In the genomic region with DNA sequence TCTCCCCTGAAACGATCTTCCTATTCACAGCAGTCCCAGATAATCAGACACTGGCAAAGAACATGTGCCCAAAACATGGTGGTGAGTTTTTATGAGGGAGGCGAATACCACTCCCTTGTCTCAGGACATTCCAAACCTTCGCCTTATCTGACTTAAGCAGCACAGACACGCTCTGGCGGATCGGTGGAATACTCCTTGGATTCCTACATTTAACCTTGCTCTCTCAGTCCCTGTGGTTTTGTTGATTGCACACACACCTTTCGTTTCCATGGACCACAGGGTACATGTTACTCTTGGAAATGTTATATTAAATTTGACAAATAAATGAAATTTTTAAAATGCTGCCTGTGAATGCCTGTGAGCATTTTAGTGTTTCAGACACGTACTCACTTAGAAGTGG, we compare ENCODE assay signal across 22 cellular contexts.
"Had no signal": no experiment of that assay in that cellular context is flagged by ENCODE, and none has a peak within 500 bp of the region (broad histone marks: within the 10 kb centered on the region; RNA-seq: fewer than 3 reads in every experiment).

No MANE protein-coding gene starts in this region.

- H3K4me3 ChIP-seq: body of pancreas, heart left ventricle, left lung, mucosa of descending colon, skin epidermis, tibial artery, vagina had no signal

- H3K36me3 ChIP-seq: heart left ventricle, left lung, tibial artery, vagina, WERI-Rb-1 had no signal

- DNase-seq: activated CD4-positive, alpha-beta memory T cell treated with anti-CD3 and anti-CD28 coated beads for 36 hours; activated CD8-positive, alpha-beta memory T cell treated with anti-CD3 and anti-CD28 coated beads, Interleukin-2, amount 10 ng/mL, durations not matched to agents 7 days and 5 days; activated naive CD4-positive, alpha-beta T cell treated with anti-CD3 and anti-CD28 coated beads, Interleukin-2, amount 50 U/mL, for 16 hours; activated T-cell treated with anti-CD3 and anti-CD28 coated beads, Interleukin-2, amount 50 U/mL, for 1 hour; body of pancreas; cortex of kidney; effector CD4-positive, alpha-beta T cell; heart left ventricle; left lung; mucosa of descending colon; naive thymus-derived CD4-positive, alpha-beta T cell; posterior cingulate gyrus; stimulated activated CD4-positive, alpha-beta T cell treated with anti-CD3 and anti-CD28 coated beads, Interleukin-15, amount 100 ng/mL, for 24 hours; stimulated activated CD4-positive, alpha-beta T cell treated with anti-CD3 and anti-CD28 coated beads, Interleukin-4, amount 100 ng/mL, for 1 hour; stimulated activated naive B cell treated with anti-CD40 and anti-IgM and Interleukin-4, amounts not matched to agents 10 μg/mL and 1 μg/mL and 100 μg/mL, for 72 hours; T-helper 17 cell; WERI-Rb-1 had no signal

- H3K27me3 ChIP-seq: body of pancreas, heart left ventricle, left lung, tibial artery, vagina had no signal

- H3K4me1 ChIP-seq: body of pancreas, tibial artery, vagina had no signal

- FAIRE-seq: endothelial cell of umbilical vein, frontal cortex had no signal

- H3K27ac ChIP-seq: body of pancreas, heart left ventricle, left lung, skin epidermis, tibial artery, vagina, WERI-Rb-1 had no signal

- ATAC-seq: activated CD8-positive, alpha-beta memory T cell treated with anti-CD3 and anti-CD28 coated beads, Interleukin-2, amount 10 ng/mL, durations not matched to agents 7 days and 5 days; body of pancreas; heart left ventricle; left lung; mucosa of descending colon; naive thymus-derived CD4-positive, alpha-beta T cell; stimulated activated naive B cell treated with anti-CD40 and anti-IgM and Interleukin-4, amounts not matched to agents 10 μg/mL and 1 μg/mL and 100 μg/mL, for 72 hours; T-helper 17 cell had no signal

- H3K9me3 ChIP-seq: body of pancreas, left lung, mucosa of descending colon, tibial artery, vagina had no signal
